Comparison of ENCODE assay signal across 8 cellular contexts in genomic region chr12:88842314-88842713, GRCh38.
"Had no signal": no experiment of that assay in that cellular context is flagged by ENCODE, and none has a peak within 500 bp of the region (broad histone marks: within the 10 kb centered on the region; RNA-seq: fewer than 3 reads in every experiment).

No MANE protein-coding gene starts in this region.

- H3K4me1 Mint-ChIP-seq: IgD-negative memory B cell had no signal

- H3K9ac ChIP-seq: KMS-11 had no signal

- H3K27me3 Mint-ChIP-seq: IgD-negative memory B cell had no signal

- H3K27ac Mint-ChIP-seq: IgD-negative memory B cell had no signal

- ATAC-seq: K562 had no signal

- DNase-seq: IMR-90, KBM-7, KG1 had no signal

- H3K4me3 Mint-ChIP-seq: IgD-negative memory B cell had no signal

- H3K4me3 ChIP-seq: K562 had no signal

- H3K36me3 Mint-ChIP-seq: IgD-negative memory B cell had no signal

- H3K27ac ChIP-seq: HL-60, KMS-11 had no signal

- H3K4me2 ChIP-seq: KMS-11 had no signal

- FAIRE-seq: HTR-8/SVneo, K562 had no signal
